ENCODE assay signal across 23 cellular contexts in the genomic region with DNA sequence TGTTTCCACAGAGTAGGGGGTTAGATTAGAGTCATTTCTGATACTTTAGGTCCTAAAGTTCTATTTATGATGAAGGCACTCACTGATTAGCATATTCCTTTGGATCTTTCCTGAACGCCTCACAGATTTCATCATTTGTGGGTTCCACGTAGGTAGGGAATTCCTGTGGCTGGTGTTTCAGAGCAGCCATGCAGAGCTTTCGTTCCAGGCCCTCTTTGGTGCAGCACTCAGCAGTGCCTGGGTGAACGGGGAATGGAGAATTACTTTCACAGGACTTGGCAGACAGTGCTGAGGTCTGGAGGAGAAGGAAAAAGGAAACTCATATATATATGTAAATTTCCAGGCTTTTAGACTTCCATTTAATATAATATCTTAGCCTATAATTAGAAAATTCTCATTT. TPM values are rescaled to one million over a fixed set of nuclear protein-coding genes. Genes with fewer than 3 reads are reported as not detected.
A peak's percentile ranks its signal among the peaks of the same experiment; 100 is the strongest.
DNase-seq lines count a peak whose midpoint lies in the region; ATAC-seq and TF ChIP-seq lines count a peak whose summit lies in the region.
"Had no signal": no experiment of that assay in that cellular context is flagged by ENCODE, and none has a peak within 500 bp of the region (broad histone marks: within the 10 kb centered on the region; RNA-seq: fewer than 3 reads in every experiment).

No MANE protein-coding gene starts in this region.

- H3K36me3 ChIP-seq in iPS DF 6.9 (ENCODE audit: control insufficient read depth, insufficient read depth, low read length) (no peaks in the 10 kb centered on the region), stomach (no peaks in the 10 kb centered on the region)
- H3K36me3 ChIP-seq: adrenal gland, gastroesophageal sphincter had no signal

- H3K27ac ChIP-seq in iPS DF 6.9 (ENCODE audit: low read length): peak overlapping the region; percentile 98
- no peak overlapping the region for H3K27ac ChIP-seq in stomach
- H3K27ac ChIP-seq: adrenal gland, C4-2B, gastroesophageal sphincter had no signal

- no peak for TF ChIP-seq POLR2A in stomach (IDR thresholded peaks at IDR 0.05)

- H3K27me3 ChIP-seq in iPS DF 6.9 (ENCODE audit: control insufficient read depth, insufficient read depth, low read length) (no peaks in the 10 kb centered on the region), stomach (no peaks in the 10 kb centered on the region)
- H3K27me3 ChIP-seq: adrenal gland, gastroesophageal sphincter had no signal

- H3K4me3 ChIP-seq in iPS DF 6.9 (ENCODE audit: low read length): no peak overlapping the region
- no peak overlapping the region for H3K4me3 ChIP-seq in stomach
- H3K4me3 ChIP-seq: adrenal gland, gastroesophageal sphincter had no signal

- DNase-seq in HK-2 (ENCODE audit: unreplicated experiment) (peak; percentile 46), amniotic epithelial cell (ENCODE audit: low read depth) (peak; percentile 82), iPS DF 6.9 (ENCODE audit: low read depth, low spot score) (no peak), amygdala (lab: John Stamatoyannopoulos, UW) (no peak), stomach (no peak)
- DNase-seq: activated CD4-positive, CD25-positive, alpha-beta regulatory T cell; activated CD8-positive, alpha-beta memory T cell treated with anti-CD3 and anti-CD28 coated beads for 24 hours; adrenal gland; DMS153; immature natural killer cell; natural killer cell; NCI-H187; small intestine; stimulated activated CD4-positive, alpha-beta T cell treated with anti-CD3 and anti-CD28 coated beads, Interleukin-4, amount 100 ng/mL, for 4 hours; T-helper 1 cell had no signal

- no peak for TF ChIP-seq CTCF in stomach (IDR thresholded peaks at IDR 0.05)

- peaks cover 3% of the 10 kb centered on the region for H3K4me1 ChIP-seq in iPS DF 6.9 (ENCODE audit: control insufficient read depth, insufficient read depth, low read length)
- no peaks in the 10 kb centered on the region for H3K4me1 ChIP-seq in stomach
- H3K4me1 ChIP-seq: adrenal gland, gastroesophageal sphincter had no signal

- intact Hi-C loops in stomach (cut with DNase I; ENCODE audit: low total_unique reads): no loop called here

- WGBS in iPS DF 6.9 (ENCODE audit: insufficient coverage, insufficient read length): no CpG with 5 or more reads among the region's 4 CpGs
- WGBS in stomach, 5 donors: 68 to 80% (median 77%) methylated on average over 4 of the region's 4 CpGs

- H3K9me3 ChIP-seq in iPS DF 6.9 (ENCODE audit: control insufficient read depth, insufficient read depth, low read length) (no peaks in the 10 kb centered on the region), stomach (no peaks in the 10 kb centered on the region)
- H3K9me3 ChIP-seq: adrenal gland, gastroesophageal sphincter had no signal

- no peak for TF ChIP-seq EP300 in stomach (IDR thresholded peaks at IDR 0.05)

- no peak for ATAC-seq in GM21786 (IDR thresholded peaks at IDR 0.05; ENCODE audit: unreplicated experiment)
- no peak for ATAC-seq in GM18909 (IDR thresholded peaks at IDR 0.05; ENCODE audit: poor library complexity, unreplicated experiment)
- ATAC-seq: gastroesophageal sphincter, HCT116, natural killer cell, Right ventricle myocardium inferior had no signal

RNA-seq across cellular contexts. Expression of gene GC, which starts 18.5 kb away (rescaled TPM):
- total RNA-seq in stomach: 10 to 100 TPM in 1 of 5 donors, 1 to 10 TPM in 1, not detected in 3; 5.5 to 14.5 TPM
- polyA plus RNA-seq in stomach: 10 to 100 TPM in 1 of 3 donors, 1 to 10 TPM in 2; 2.8 to 12.2 (median 8.2) TPM
- total RNA-seq: chondrocyte, natural killer cell, NCI-H460, Right ventricle myocardium inferior had no signal
- polyA plus RNA-seq: immature natural killer cell had no signal

Comparison
In these comparisons a context has a peak if more than half of its experiments do, and no peak if none do; other contexts are left out.
1. DNase-seq: peak in HK-2 (single experiment) and amniotic epithelial cell (single experiment); none in iPS DF 6.9 (single experiment), amygdala (0 of 56) and stomach (single experiment).